ENCODE assay signal across 19 cellular contexts in the genomic region with DNA sequence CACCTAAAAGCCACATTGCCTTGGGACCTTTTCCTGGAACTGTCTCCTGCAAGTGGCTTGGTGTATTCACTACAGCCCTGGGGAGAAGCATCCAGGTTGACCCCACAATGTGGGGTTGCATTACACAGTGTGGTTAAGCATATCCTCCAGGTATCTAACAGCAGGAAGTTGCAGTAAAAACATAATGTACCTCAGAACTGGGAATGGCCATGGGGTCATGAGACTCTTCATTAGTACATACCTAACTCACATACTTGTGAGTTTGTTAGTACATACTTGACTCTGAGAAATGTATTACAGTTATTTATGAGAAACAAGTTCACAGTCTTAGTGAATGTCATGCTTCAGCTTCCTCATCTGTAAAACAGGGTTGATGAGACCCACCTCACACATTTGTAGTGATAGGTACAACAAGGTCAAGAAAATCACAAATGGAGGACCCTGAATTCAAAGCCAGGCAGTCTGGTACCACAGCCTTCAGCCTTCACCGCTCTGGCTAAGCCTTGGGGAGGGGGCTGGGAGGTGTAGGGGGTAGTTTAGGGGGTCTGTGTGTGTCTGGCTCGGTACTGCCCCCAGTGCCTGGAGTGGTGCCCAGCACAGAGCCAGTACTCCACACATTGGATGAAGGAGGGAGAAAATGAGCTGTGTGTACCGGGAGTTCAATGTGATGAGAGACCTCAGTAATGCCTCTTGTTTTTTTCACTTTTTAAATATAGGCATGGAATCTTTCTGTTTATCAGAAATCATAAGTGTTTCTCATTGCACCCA. TPM values are rescaled to one million over a fixed set of nuclear protein-coding genes. Genes with fewer than 3 reads are reported as not detected.
DNase-seq lines count a peak whose midpoint lies in the region; ATAC-seq and TF ChIP-seq lines count a peak whose summit lies in the region.
"Had no signal": no experiment of that assay in that cellular context is flagged by ENCODE, and none has a peak within 500 bp of the region (broad histone marks: within the 10 kb centered on the region; RNA-seq: fewer than 3 reads in every experiment).

No MANE protein-coding gene starts in this region.

- H3K4me1 ChIP-seq in sigmoid colon = no peaks in the 10 kb centered on the region
- H3K4me1 ChIP-seq: parathyroid adenoma had no signal

- peaks cover 6% of the 10 kb centered on the region for H3K4me1 Mint-ChIP-seq in stimulated activated naive CD8-positive, alpha-beta T cell treated with anti-CD3 and anti-CD28 coated beads, Interleukin-15, amount 100 ng/mL, for 72 hours
- no peaks in the 10 kb centered on the region for H3K4me1 Mint-ChIP-seq in WTC11
- H3K4me1 Mint-ChIP-seq in CD14-positive monocyte = no peaks in the 10 kb centered on the region

- no peak for TF ChIP-seq POLR2A in sigmoid colon (IDR thresholded peaks at IDR 0.05)

- CTCF ChIA-PET in WTC11 (lab: Charles Lee) = interaction anchor here (0.6 to 2.6 kb wide), 12 partner anchors 8 to 161 kb away, joined by 3 to 17 read pairs (median 4); no protein-coding TSS in a partner anchor

- no peaks in the 10 kb centered on the region for H3K9me3 ChIP-seq in sigmoid colon

- H3K27ac Mint-ChIP-seq in stimulated activated naive CD8-positive, alpha-beta T cell treated with anti-CD3 and anti-CD28 coated beads, Interleukin-15, amount 100 ng/mL, for 72 hours = peak overlapping the region in 1 of 2 donors; percentile 82
- no peak overlapping the region for H3K27ac Mint-ChIP-seq in WTC11
- no peak overlapping the region for H3K27ac Mint-ChIP-seq in CD14-positive monocyte
- H3K27ac Mint-ChIP-seq: natural killer cell treated with Interleukin-12 subunit alpha and Interleukin-12 subunit beta and Interleukin-15 and Interleukin-18, amount 100 ng/mL, for 72 hours had no signal

- H3K36me3 Mint-ChIP-seq in WTC11 = peaks cover 20% of the 10 kb centered on the region
- H3K36me3 Mint-ChIP-seq in CD14-positive monocyte = peaks cover 39 to 48% of the 10 kb centered on the region in 2 donors

- H3K36me3 ChIP-seq in sigmoid colon = peaks cover 3 to 40% (median 18%) of the 10 kb centered on the region in 4 donors

- H3K27me3 ChIP-seq in sigmoid colon = no peaks in the 10 kb centered on the region

- no peak overlapping the region for H3K4me3 Mint-ChIP-seq in stimulated activated naive CD8-positive, alpha-beta T cell treated with anti-CD3 and anti-CD28 coated beads, Interleukin-15, amount 100 ng/mL, for 72 hours
- H3K4me3 Mint-ChIP-seq in WTC11 (no peak overlapping the region), CD14-positive monocyte (no peak overlapping the region)
- H3K4me3 Mint-ChIP-seq: natural killer cell treated with Interleukin-12 subunit alpha and Interleukin-12 subunit beta and Interleukin-15 and Interleukin-18, amount 100 ng/mL, for 72 hours had no signal

- H3K27ac ChIP-seq in sigmoid colon = no peak overlapping the region
- H3K27ac ChIP-seq: GM23248, parathyroid adenoma had no signal

- ATAC-seq in stimulated activated naive CD8-positive, alpha-beta T cell treated with anti-CD3 and anti-CD28 coated beads, Interleukin-15, amount 100 ng/mL, for 72 hours = peak; percentile 39
- ATAC-seq in stimulated activated naive CD8-positive, alpha-beta T cell treated with anti-CD3 and anti-CD28 coated beads, Interleukin-15, Interleukin-2, amounts not matched to agents 100 U/mL and 50 U/mL, for 24 hours = no peak
- peak; percentile 99 for ATAC-seq in WTC11
- ATAC-seq in GM19351 (IDR thresholded peaks at IDR 0.05; ENCODE audit: unreplicated experiment) = no peak
- ATAC-seq: natural killer cell treated with Interleukin-12 subunit alpha and Interleukin-12 subunit beta and Interleukin-15 and Interleukin-18, amount 100 ng/mL, for 72 hours had no signal

- 87 to 93% methylated on average over 3 of the region's 3 CpGs for WGBS in sigmoid colon, 2 donors

- TF ChIP-seq EP300 in sigmoid colon (IDR thresholded peaks at IDR 0.05) = no peak

- TF ChIP-seq CTCF in WTC11 (IDR thresholded peaks at IDR 0.05) (no peak), CD14-positive monocyte (IDR thresholded peaks at IDR 0.05) (no peak), sigmoid colon (IDR thresholded peaks at IDR 0.05) (no peak)

- no peaks in the 10 kb centered on the region for H3K9me3 Mint-ChIP-seq in stimulated activated naive CD8-positive, alpha-beta T cell treated with anti-CD3 and anti-CD28 coated beads, Interleukin-15, amount 100 ng/mL, for 72 hours
- no peaks in the 10 kb centered on the region for H3K9me3 Mint-ChIP-seq in WTC11
- peaks cover 0 to 11% (median 2%) of the 10 kb centered on the region in 7 donors for H3K9me3 Mint-ChIP-seq in CD14-positive monocyte
- H3K9me3 Mint-ChIP-seq: natural killer cell treated with Interleukin-12 subunit alpha and Interleukin-12 subunit beta and Interleukin-15 and Interleukin-18, amount 100 ng/mL, for 72 hours had no signal

- no peak overlapping the region for H3K4me3 ChIP-seq in sigmoid colon
- H3K4me3 ChIP-seq: GM23248 had no signal

- intact Hi-C loops in CD14-positive monocyte (cut with micrococcal nuclease) (no loop called here), sigmoid colon (cut with DNase I) (no loop called here)

- H3K27me3 Mint-ChIP-seq in stimulated activated naive CD8-positive, alpha-beta T cell treated with anti-CD3 and anti-CD28 coated beads, Interleukin-15, amount 100 ng/mL, for 72 hours = no peaks in the 10 kb centered on the region
- no peaks in the 10 kb centered on the region for H3K27me3 Mint-ChIP-seq in WTC11 (ENCODE audit: low read depth)
- H3K27me3 Mint-ChIP-seq in CD14-positive monocyte (ENCODE audit: low read depth in 3 of 3) = peaks cover 0 to 2% (median 0%) of the 10 kb centered on the region in 3 donors
- H3K27me3 Mint-ChIP-seq: natural killer cell treated with Interleukin-12 subunit alpha and Interleukin-12 subunit beta and Interleukin-15 and Interleukin-18, amount 100 ng/mL, for 72 hours had no signal

- DNase-seq in stimulated activated naive CD8-positive, alpha-beta T cell treated with anti-CD3 and anti-CD28 coated beads, Interleukin-15, amount 100 ng/mL, for 72 hours = no peak
- DNase-seq in stimulated activated naive CD8-positive, alpha-beta T cell treated with anti-CD3 and anti-CD28 coated beads, Interleukin-15, Interleukin-2, amounts not matched to agents 100 U/mL and 50 U/mL, for 24 hours = no peak
- DNase-seq in WTC11 (ENCODE audit: low spot score) = peak; percentile 34
- DNase-seq in iPS-NIHi11 (ENCODE audit: low spot score) = peak; percentile 50
- no peak for DNase-seq in A172 (ENCODE audit: low spot score)
- DNase-seq in CD14-positive monocyte (ENCODE audit: low spot score) = no peak
- no peak for DNase-seq in sigmoid colon
- DNase-seq: activated CD4-positive, alpha-beta T cell treated with anti-CD3 and anti-CD28 coated beads for 4 hours; activated naive CD4-positive, alpha-beta T cell; activated T-cell treated with anti-CD3 and anti-CD28 coated beads for 4 hours; cortex of kidney; GM23248; kidney glomerular epithelial cell; NCI-H1092 treated with DMSO at 0.1 percent for 48 hours; NCI-H2081 treated with DMSO at 0.1 percent for 48 hours; NCI-H446 treated with DMSO at 0.1 percent for 48 hours had no signal

- POLR2A ChIA-PET in WTC11 (lab: Charles Lee) = no interaction called here

TF ChIP-seq in WTC11, 78 proteins besides CTCF, POLR2A, EP300 and RAD21 (continues in another document):
- TF ChIP-seq PRRX2 (CRISPR knock-in tag; IDR thresholded peaks at IDR 0.05) = no peak
- no peak for TF ChIP-seq FOXP1 (CRISPR knock-in tag; IDR thresholded peaks at IDR 0.05; ENCODE audit: borderline replicate concordance)
- no peak for TF ChIP-seq HMGXB4 (CRISPR knock-in tag; IDR thresholded peaks at IDR 0.05)

RNA-seq across cellular contexts. Expression of gene KAT14, which starts 53.0 kb away (rescaled TPM):
- total RNA-seq in WTC11 (2021) (21.8 to 24.1 TPM (median 23.8 TPM) in 3 replicates), sigmoid colon (10 to 100 TPM; 12.6 to 21.7 (median 17.9) TPM)
- 26.3 and 29.9 TPM in 2 replicates for total RNA-seq in A172 (2014; rRNA removed; shearing (Covaris generic))
- polyA plus RNA-seq in CD14-positive monocyte (1 to 10 TPM; 3.4 to 5.7 TPM), sigmoid colon (1 to 10 TPM; 7.6 to 9.1 (median 7.8) TPM)

RNA-seq across cellular contexts. Expression of gene PET117, which starts 53.0 kb away (rescaled TPM):
- total RNA-seq in WTC11 (2021) = 21.6 to 25.7 TPM (median 23.0 TPM) in 3 replicates
- total RNA-seq in A172 (2014; rRNA removed; shearing (Covaris generic)) = 43.0 and 43.5 TPM in 2 replicates
- polyA plus RNA-seq in CD14-positive monocyte = 10 to 100 TPM; 16.6 to 19.5 TPM
- total RNA-seq in sigmoid colon = 10 to 100 TPM in 3 of 4 donors, 1 to 10 TPM in 1; 7.8 to 18.8 (median 16.9) TPM
- polyA plus RNA-seq in sigmoid colon = 10 to 100 TPM; 13.1 to 21.0 (median 20.8) TPM

Comparison
In these comparisons a context has a peak if more than half of its experiments do, and no peak if none do; other contexts are left out.
1. ATAC-seq: peak in stimulated activated naive CD8-positive, alpha-beta T cell treated with anti-CD3 and anti-CD28 coated beads, Interleukin-15, amount 100 ng/mL, for 72 hours (single experiment) and WTC11 (single experiment); none in stimulated activated naive CD8-positive, alpha-beta T cell treated with anti-CD3 and anti-CD28 coated beads, Interleukin-15, Interleukin-2, amounts not matched to agents 100 U/mL and 50 U/mL, for 24 hours (single experiment) and GM19351 (single experiment).
2. DNase-seq: peak in WTC11 (single experiment) and iPS-NIHi11 (single experiment); none in stimulated activated naive CD8-positive, alpha-beta T cell treated with anti-CD3 and anti-CD28 coated beads, Interleukin-15, amount 100 ng/mL, for 72 hours (0 of 2), stimulated activated naive CD8-positive, alpha-beta T cell treated with anti-CD3 and anti-CD28 coated beads, Interleukin-15, Interleukin-2, amounts not matched to agents 100 U/mL and 50 U/mL, for 24 hours (single experiment), A172 (single experiment), CD14-positive monocyte (single experiment) and sigmoid colon (single experiment).